ENCODE assay signal across 1 cellular context in genomic region chr15:82047493-82048446, GRCh38.
TF ChIP-seq lines count a peak whose summit lies in the region.

No MANE protein-coding gene starts in this region.

TF ChIP-seq in HepG2, 621 proteins besides CTCF, POLR2A, EP300 and RAD21 (continued from another document):
- peak in 1 of 2 experiments; percentile 55; a peak in 1 of 4 replicates for TF ChIP-seq REST (IDR thresholded peaks at IDR 0.05; ENCODE audit: borderline replicate concordance in 1 of 2, low read depth in 1 of 2, low read length in 2 of 2)
- TF ChIP-seq MIER2 (CRISPR knock-in tag; IDR thresholded peaks at IDR 0.05), result peak; percentile 27; the same call in 1 of the 2 replicates
- 0 out of 2 replicates have a peak, but pooled peaks have one; percentile 92 for TF ChIP-seq ZNF777 (CRISPR knock-in tag; IDR thresholded peaks at IDR 0.05)
